8 cellular contexts compared by ENCODE assay signal in genomic region chr19:46840157-46840942, GRCh38. TPM values are rescaled to one million over a fixed set of nuclear protein-coding genes. Genes with fewer than 3 reads are reported as not detected.
DNase-seq lines count a peak whose midpoint lies in the region; ATAC-seq and FAIRE-seq lines count a peak whose summit lies in the region.

No MANE protein-coding gene starts in this region.

- no peak for FAIRE-seq in urothelium cell line (lab: Jason Lieb, UNC)

- no peaks in the 10 kb centered on the region for H3K4me1 Mint-ChIP-seq in activated CD8-positive, alpha-beta T cell treated with anti-CD3 and anti-CD28 coated beads, Interleukin-2, amount 10 ng/mL, durations not matched to agents 7 days and 5 days (ENCODE audit: low read depth)
- peaks cover 0 to 9% (median 5%) of the 10 kb centered on the region in 4 donors for H3K4me1 Mint-ChIP-seq in naive thymus-derived CD8-positive, alpha-beta T cell

- peaks cover 16% of the 10 kb centered on the region for H3K36me3 ChIP-seq in H7 (replicated peaks; ENCODE audit: control insufficient read depth, insufficient read depth, low read length)

- no peak overlapping the region for H3K4me3 ChIP-seq in H7 (ENCODE audit: insufficient read depth, low read depth, low read length)

- CTCF ChIA-PET in activated CD8-positive, alpha-beta T cell treated with anti-CD3 and anti-CD28 coated beads, Interleukin-2, amount 10 ng/mL, durations not matched to agents 7 days and 5 days (lab: Charles Lee) = interaction anchor here (0.6 to 3.8 kb wide), 38 partner anchors 9 to 228 kb away, joined by 3 to 122 read pairs (median 4); partner anchors contain the start of genes AP2S1 and SLC1A5

- POLR2A ChIA-PET in activated CD8-positive, alpha-beta T cell treated with anti-CD3 and anti-CD28 coated beads, Interleukin-2, amount 10 ng/mL, durations not matched to agents 7 days and 5 days (lab: Charles Lee) = interaction anchor here (0.6 to 1.0 kb wide), 3 partner anchors 22 to 87 kb away, joined by 3 to 8 read pairs (median 4); no protein-coding TSS in a partner anchor
- POLR2A ChIA-PET in naive thymus-derived CD8-positive, alpha-beta T cell (lab: Charles Lee) = interaction anchor here (0.5 to 1.8 kb wide), 9 partner anchors 19 to 168 kb away, joined by 3 to 11 read pairs (median 4); no protein-coding TSS in a partner anchor

- no peaks in the 10 kb centered on the region for H3K9me3 Mint-ChIP-seq in activated CD8-positive, alpha-beta T cell treated with anti-CD3 and anti-CD28 coated beads, Interleukin-2, amount 10 ng/mL, durations not matched to agents 7 days and 5 days (ENCODE audit: insufficient read depth)
- no peaks in the 10 kb centered on the region for H3K9me3 Mint-ChIP-seq in naive thymus-derived CD8-positive, alpha-beta T cell

- DNase-seq in AG20443 (ENCODE audit: low spot score) = peak; percentile 66
- DNase-seq in H7 = peak; percentile 89
- DNase-seq in NCI-H748 (lab: John Stamatoyannopoulos, UW; ENCODE audit: unreplicated experiment) = peak; percentile 84
- peak; percentile 64 for DNase-seq in activated CD8-positive, alpha-beta T cell treated with anti-CD3 and anti-CD28 coated beads, Interleukin-2, amount 10 ng/mL, durations not matched to agents 7 days and 5 days
- DNase-seq in naive thymus-derived CD8-positive, alpha-beta T cell = peak; percentile 23 to 69 (median 48)
- peak; percentile 66 for DNase-seq in urothelium cell line (ENCODE audit: low spot score)

- no peak overlapping the region for H3K27ac Mint-ChIP-seq in activated CD8-positive, alpha-beta T cell treated with anti-CD3 and anti-CD28 coated beads, Interleukin-2, amount 10 ng/mL, durations not matched to agents 7 days and 5 days
- peak overlapping the region in 3 of 10 donors; percentile 13 to 46 (median 29) for H3K27ac Mint-ChIP-seq in naive thymus-derived CD8-positive, alpha-beta T cell

- ATAC-seq in activated CD8-positive, alpha-beta T cell treated with anti-CD3 and anti-CD28 coated beads, Interleukin-2, amount 10 ng/mL, durations not matched to agents 7 days and 5 days = peak; percentile 73
- peak; percentile 63 for ATAC-seq in esophagus mucosa
- ATAC-seq in naive thymus-derived CD8-positive, alpha-beta T cell = peak; percentile 72 to 89
- ATAC-seq in HG02981 (IDR thresholded peaks at IDR 0.05; ENCODE audit: unreplicated experiment) = no peak

- H3K27me3 ChIP-seq in H7 (ENCODE audit: control insufficient read depth, insufficient read depth, low read length) = no peaks in the 10 kb centered on the region

- H3K36me3 Mint-ChIP-seq in activated CD8-positive, alpha-beta T cell treated with anti-CD3 and anti-CD28 coated beads, Interleukin-2, amount 10 ng/mL, durations not matched to agents 7 days and 5 days (ENCODE audit: low read depth) = peaks cover 28% of the 10 kb centered on the region
- peaks cover 0 to 50% (median 9%) of the 10 kb centered on the region in 3 donors for H3K36me3 Mint-ChIP-seq in naive thymus-derived CD8-positive, alpha-beta T cell

- H3K4me3 Mint-ChIP-seq in activated CD8-positive, alpha-beta T cell treated with anti-CD3 and anti-CD28 coated beads, Interleukin-2, amount 10 ng/mL, durations not matched to agents 7 days and 5 days = no peak overlapping the region
- H3K4me3 Mint-ChIP-seq in naive thymus-derived CD8-positive, alpha-beta T cell = no peak overlapping the region

- H3K27me3 Mint-ChIP-seq in activated CD8-positive, alpha-beta T cell treated with anti-CD3 and anti-CD28 coated beads, Interleukin-2, amount 10 ng/mL, durations not matched to agents 7 days and 5 days (ENCODE audit: low read depth) = no peaks in the 10 kb centered on the region
- no peaks in the 10 kb centered on the region for H3K27me3 Mint-ChIP-seq in naive thymus-derived CD8-positive, alpha-beta T cell

RNA-seq across cellular contexts. Expression of gene AP2S1, which starts 10.3 kb away (rescaled TPM):
- 266 and 318 TPM in 2 replicates for total RNA-seq in H7 (2014; rRNA removed; shearing (Covaris generic))
- total RNA-seq in activated CD8-positive, alpha-beta T cell treated with anti-CD3 and anti-CD28 coated beads, Interleukin-2, amount 10 ng/mL, durations not matched to agents 7 days and 5 days = 100 to 1,000 TPM; 151 to 154 TPM
- 206 TPM for total RNA-seq in esophagus mucosa
- 10 to 100 TPM; 39.3 to 40.6 TPM for total RNA-seq in naive thymus-derived CD8-positive, alpha-beta T cell
- 10 to 100 TPM; 63.8 to 68.3 (median 65.2) TPM for polyA plus RNA-seq in naive thymus-derived CD8-positive, alpha-beta T cell

RNA-seq across cellular contexts. Expression of gene ARHGAP35, which starts 20.4 kb away (rescaled TPM):
- 23.3 and 26.9 TPM in 2 replicates for total RNA-seq in H7 (2014; rRNA removed; shearing (Covaris generic))
- total RNA-seq in activated CD8-positive, alpha-beta T cell treated with anti-CD3 and anti-CD28 coated beads, Interleukin-2, amount 10 ng/mL, durations not matched to agents 7 days and 5 days = 10 to 100 TPM; 23.9 to 24.1 TPM
- 33.0 TPM for total RNA-seq in esophagus mucosa
- total RNA-seq in naive thymus-derived CD8-positive, alpha-beta T cell = 10 to 100 TPM; 27.3 TPM
- 1 to 10 TPM; 2.0 to 3.3 (median 2.1) TPM for polyA plus RNA-seq in naive thymus-derived CD8-positive, alpha-beta T cell

RNA-seq across cellular contexts. Expression of gene SLC1A5, which starts 52.0 kb away (rescaled TPM):
- total RNA-seq in H7 (2014; rRNA removed; shearing (Covaris generic)) = 156 and 203 TPM in 2 replicates
- 100 to 1,000 TPM; 176 to 178 TPM for total RNA-seq in activated CD8-positive, alpha-beta T cell treated with anti-CD3 and anti-CD28 coated beads, Interleukin-2, amount 10 ng/mL, durations not matched to agents 7 days and 5 days
- 113 TPM for total RNA-seq in esophagus mucosa
- 1 to 10 TPM; 7.0 to 8.2 TPM for total RNA-seq in naive thymus-derived CD8-positive, alpha-beta T cell
- polyA plus RNA-seq in naive thymus-derived CD8-positive, alpha-beta T cell = 1 to 10 TPM; 2.5 to 6.1 (median 4.1) TPM

Comparison
In these comparisons a context has a peak if more than half of its experiments do, and no peak if none do; other contexts are left out.
1. RNA of gene SLC1A5, which starts 52.0 kb away (total RNA-seq): 156 to 203 TPM in H7, 176 to 178 TPM in activated CD8-positive, alpha-beta T cell treated with anti-CD3 and anti-CD28 coated beads, Interleukin-2, amount 10 ng/mL, durations not matched to agents 7 days and 5 days and 113 TPM in esophagus mucosa (single experiment); 7.0 to 8.2 TPM in naive thymus-derived CD8-positive, alpha-beta T cell; every median in the first group is over 10 times any median in the second.
2. Peak in every context shown above with its lines, with median percentiles within 50 percentile points of each other: DNase-seq.